14 cellular contexts compared by ENCODE assay signal in the genomic region with DNA sequence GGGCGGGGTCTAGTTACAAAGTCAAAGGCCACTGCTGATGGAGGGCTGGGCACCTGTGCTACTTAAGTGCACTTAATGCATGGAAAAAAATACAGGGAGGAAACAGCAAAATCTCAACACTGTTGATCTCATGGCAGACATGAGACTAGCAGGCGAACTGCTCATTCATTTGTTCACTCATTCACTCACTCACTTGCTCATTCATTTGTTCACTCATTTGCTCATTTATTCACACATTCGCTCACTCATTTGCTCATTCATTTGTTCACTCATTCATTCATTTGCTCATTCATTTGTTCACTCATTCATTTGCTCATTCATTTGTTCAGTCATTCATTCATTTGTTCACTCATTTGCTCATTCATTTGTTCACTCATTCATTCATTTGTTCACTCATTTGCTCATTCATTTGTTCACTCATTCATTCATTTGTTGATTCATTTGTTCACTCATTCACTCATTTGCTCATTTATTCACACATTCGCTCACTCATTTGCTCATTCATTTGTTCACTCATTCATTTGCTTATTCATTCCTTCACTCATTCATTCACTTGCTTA. TPM values are rescaled to one million over a fixed set of nuclear protein-coding genes. Genes with fewer than 3 reads are reported as not detected.
DNase-seq lines count a peak whose midpoint lies in the region; ATAC-seq and TF ChIP-seq lines count a peak whose summit lies in the region.
"Not testable (repeated sequence)": the region's sequence is repeated elsewhere in the genome, so short reads cannot be mapped to it uniquely, and the experiment has no call there.
"Had no signal": no experiment of that assay in that cellular context is flagged by ENCODE, and none has a peak within 500 bp of the region (broad histone marks: within the 10 kb centered on the region; RNA-seq: fewer than 3 reads in every experiment).

No MANE protein-coding gene starts in this region.

- not testable (repeated sequence) for H4K20me1 ChIP-seq in Karpas-422 (ENCODE audit: insufficient read depth, low read depth, low read length)

- TF ChIP-seq CTCF in fibroblast of mammary gland (conservative IDR thresholded peaks at IDR 0.05; ENCODE audit: control insufficient read depth, insufficient read depth, low read depth, low read length), result not testable (repeated sequence)

- not testable (repeated sequence) for H3K27ac Mint-ChIP-seq in memory B cell
- peak overlapping the region in 1 of 2 donors; percentile 15 for H3K27ac Mint-ChIP-seq in stimulated activated naive CD8-positive, alpha-beta T cell treated with anti-CD3 and anti-CD28 coated beads, Interleukin-15, amount 100 ng/mL, for 72 hours

- ATAC-seq in memory B cell (ENCODE audit: low read depth), result peak; percentile 65
- peak; percentile 29 for ATAC-seq in stimulated activated naive CD8-positive, alpha-beta T cell treated with anti-CD3 and anti-CD28 coated beads, Interleukin-15, amount 100 ng/mL, for 72 hours

- H3K9me2 ChIP-seq in Karpas-422 (replicated peaks; ENCODE audit: insufficient read depth, low read length), result not testable (repeated sequence)

- not testable (repeated sequence) for H3K9me3 Mint-ChIP-seq in memory B cell; stimulated activated naive CD8-positive, alpha-beta T cell treated with anti-CD3 and anti-CD28 coated beads, Interleukin-15, amount 100 ng/mL, for 72 hours

- H3K4me2 ChIP-seq in Karpas-422 (ENCODE audit: low read depth, low read length, poor library complexity, severe bottlenecking), result not testable (repeated sequence)

- H3K9ac ChIP-seq in Karpas-422 (ENCODE audit: low read length), result not testable (repeated sequence)

- not testable (repeated sequence) for H2AFZ ChIP-seq in Karpas-422 (ENCODE audit: low read length)

- H3K27me3 ChIP-seq in Karpas-422 (ENCODE audit: low read length), result not testable (repeated sequence)

- not testable (repeated sequence) for H3K27ac ChIP-seq in Karpas-422 (ENCODE audit: low read length)

- not testable (repeated sequence) for H3K4me3 ChIP-seq in Karpas-422 (ENCODE audit: low read length); fibroblast of mammary gland (ENCODE audit: control insufficient read depth, low read depth, low read length)

- not testable (repeated sequence) for H3K36me3 ChIP-seq in Karpas-422 (ENCODE audit: insufficient read depth, low read length)

- H3K9me3 ChIP-seq in Karpas-422 (ENCODE audit: low read length), result not testable (repeated sequence)

- H3K4me3 Mint-ChIP-seq in memory B cell; stimulated activated naive CD8-positive, alpha-beta T cell treated with anti-CD3 and anti-CD28 coated beads, Interleukin-15, amount 100 ng/mL, for 72 hours: not testable (repeated sequence)

- H3K79me2 ChIP-seq in Karpas-422 (ENCODE audit: low read length), result not testable (repeated sequence)

- peaks cover 38% of the 10 kb centered on the region for H3K27me3 Mint-ChIP-seq in memory B cell
- peaks cover 70% of the 10 kb centered on the region for H3K27me3 Mint-ChIP-seq in stimulated activated naive CD8-positive, alpha-beta T cell treated with anti-CD3 and anti-CD28 coated beads, Interleukin-15, amount 100 ng/mL, for 72 hours

- peaks cover 30% of the 10 kb centered on the region for H3K4me1 ChIP-seq in Karpas-422 (ENCODE audit: low read length)

- not testable (repeated sequence) for H3K36me3 Mint-ChIP-seq in memory B cell

- peaks cover 11% of the 10 kb centered on the region for H3K4me1 Mint-ChIP-seq in memory B cell
- H3K4me1 Mint-ChIP-seq in stimulated activated naive CD8-positive, alpha-beta T cell treated with anti-CD3 and anti-CD28 coated beads, Interleukin-15, amount 100 ng/mL, for 72 hours, result peaks cover 33% of the 10 kb centered on the region

- DNase-seq in DMS153 (lab: John Stamatoyannopoulos, UW) (peak; percentile 34), Karpas-422 (peak; percentile 63), NCI-H510A (lab: John Stamatoyannopoulos, UW) (peak; percentile 47), SK-N-DZ (ENCODE audit: low spot score) (peak; percentile 26), amniotic epithelial cell (ENCODE audit: low read depth) (peak; percentile 55), fibroblast of mammary gland (ENCODE audit: low read depth) (peak; percentile 15)
- not testable (repeated sequence) for DNase-seq in memory B cell (ENCODE audit: low spot score in 2 of 2); stimulated activated naive CD8-positive, alpha-beta T cell treated with anti-CD3 and anti-CD28 coated beads, Interleukin-15, amount 100 ng/mL, for 72 hours

RNA-seq across cellular contexts. Expression of a gene that starts 11.6 kb away (rescaled TPM):
- total RNA-seq in Karpas-422 (2014; rRNA removed; shearing (Covaris generic); ENCODE audit: low replicate concordance), result 6.0 and 6.5 TPM in 2 replicates
- 0.03 TPM in 1 of 2 replicates, not detected in the other for polyA plus RNA-seq in SK-N-DZ (2014; cell fraction: cytosol; rRNA removed)
- not detected in 2 replicates for polyA plus RNA-seq in SK-N-DZ (2014; cell fraction: nucleus; rRNA removed)
- total RNA-seq: chondrocyte, esophagus mucosa, lung microvascular endothelial cell, occipital lobe, PC-3, subcutaneous adipose tissue had no signal

RNA-seq across cellular contexts. Expression of a gene that starts 40.7 kb away (rescaled TPM):
- 26.8 and 54.8 TPM in 2 replicates for total RNA-seq in Karpas-422 (2014; rRNA removed; shearing (Covaris generic); ENCODE audit: low replicate concordance)
- polyA plus RNA-seq in SK-N-DZ (2014; cell fraction: cytosol; rRNA removed), result 104 and 110 TPM in 2 replicates
- polyA plus RNA-seq in SK-N-DZ (2014; cell fraction: nucleus; rRNA removed), result 280 and 394 TPM in 2 replicates

RNA-seq across cellular contexts. Expression of a gene that starts 45.7 kb away (rescaled TPM):
- total RNA-seq in Karpas-422 (2014; rRNA removed; shearing (Covaris generic); ENCODE audit: low replicate concordance), result 33.4 and 59.2 TPM in 2 replicates
- polyA plus RNA-seq in SK-N-DZ (2014; cell fraction: cytosol; rRNA removed), result 11.2 and 14.0 TPM in 2 replicates
- 63.0 and 82.2 TPM in 2 replicates for polyA plus RNA-seq in SK-N-DZ (2014; cell fraction: nucleus; rRNA removed)
